ENCODE assay signal across 1 cellular context in the genomic region with DNA sequence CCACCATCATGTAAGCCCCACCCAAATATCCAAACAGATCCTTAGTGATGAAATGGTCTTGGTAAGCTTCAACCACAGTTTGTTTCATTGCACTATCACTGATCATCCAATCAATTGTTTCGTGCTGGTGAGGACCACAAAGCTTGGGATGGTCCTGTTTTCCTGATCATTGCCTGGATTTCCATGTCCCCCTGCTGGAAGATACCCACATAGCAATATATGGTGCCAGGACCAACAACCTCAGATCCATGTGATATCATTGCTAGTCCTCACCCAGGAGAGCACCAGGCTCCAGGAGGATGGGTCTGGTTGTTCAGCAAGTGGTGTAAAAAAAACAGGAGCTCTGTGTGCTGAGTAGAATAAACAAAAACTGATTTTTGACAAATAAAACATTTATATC.
TF ChIP-seq lines count a peak whose summit lies in the region.

No MANE protein-coding gene starts in this region.

TF ChIP-seq in GM23338, 12 proteins besides CTCF, POLR2A, EP300 and RAD21:
- TF ChIP-seq, protein P1, sequence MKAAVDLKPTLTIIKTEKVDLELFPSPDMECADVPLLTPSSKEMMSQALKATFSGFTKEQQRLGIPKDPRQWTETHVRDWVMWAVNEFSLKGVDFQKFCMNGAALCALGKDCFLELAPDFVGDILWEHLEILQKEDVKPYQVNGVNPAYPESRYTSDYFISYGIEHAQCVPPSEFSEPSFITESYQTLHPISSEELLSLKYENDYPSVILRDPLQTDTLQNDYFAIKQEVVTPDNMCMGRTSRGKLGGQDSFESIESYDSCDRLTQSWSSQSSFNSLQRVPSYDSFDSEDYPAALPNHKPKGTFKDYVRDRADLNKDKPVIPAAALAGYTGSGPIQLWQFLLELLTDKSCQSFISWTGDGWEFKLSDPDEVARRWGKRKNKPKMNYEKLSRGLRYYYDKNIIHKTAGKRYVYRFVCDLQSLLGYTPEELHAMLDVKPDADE (IDR thresholded peaks at IDR 0.05): no peak
- TF ChIP-seq ZNF114 (CRISPR knock-in tag; IDR thresholded peaks at IDR 0.05): no peak
- TF ChIP-seq ZNF331 (CRISPR knock-in tag; IDR thresholded peaks at IDR 0.05; ENCODE audit: low read depth): no peak
